Comparison of ENCODE assay signal across 29 cellular contexts in genomic region chr20:17326096-17326495, GRCh38.
"Had no signal": no experiment of that assay in that cellular context is flagged by ENCODE, and none has a peak within 500 bp of the region (broad histone marks: within the 10 kb centered on the region; RNA-seq: fewer than 3 reads in every experiment).

No MANE protein-coding gene starts in this region.

- H3K4me1 ChIP-seq: stomach, suprapubic skin, thyroid gland, tibial artery, tibial nerve, transverse colon, upper lobe of left lung, upper lobe of right lung, uterus, vagina had no signal

- H3K9me3 ChIP-seq: stomach, suprapubic skin, testis, thoracic aorta, thyroid gland, tibial artery, tibial nerve, transverse colon, upper lobe of left lung, upper lobe of right lung, uterus, vagina had no signal

- H3K4me1 Mint-ChIP-seq: stimulated activated effector memory CD8-positive, alpha-beta T cell treated with anti-CD3 and anti-CD28 coated beads, Interleukin-12 subunit alpha, Interleukin-12 subunit beta, amount 100 ng/mL, for 72 hours; stimulated activated memory B cell treated with anti-CD40 and anti-IgM and Interleukin-4, amounts not matched to agents 10 μg/mL and 1 μg/mL and 100 μg/mL, for 72 hours; stimulated activated naive B cell treated with anti-CD40 and anti-IgM and Interleukin-4, amounts not matched to agents 10 μg/mL and 1 μg/mL and 100 μg/mL, for 72 hours; stimulated activated naive CD8-positive, alpha-beta T cell treated with anti-CD3 and anti-CD28 coated beads, Interleukin-15, amount 100 ng/mL, for 72 hours had no signal

- FAIRE-seq: urothelium cell line had no signal

- H3K27ac ChIP-seq: stomach, suprapubic skin, thoracic aorta, thyroid gland, tibial artery, tibial nerve, transverse colon, upper lobe of left lung, upper lobe of right lung, uterus, vagina had no signal

- H3K36me3 Mint-ChIP-seq: stimulated activated effector memory CD8-positive, alpha-beta T cell treated with anti-CD3 and anti-CD28 coated beads, Interleukin-12 subunit alpha, Interleukin-12 subunit beta, amount 100 ng/mL, for 72 hours; stimulated activated memory B cell treated with anti-CD40 and anti-IgM and Interleukin-4, amounts not matched to agents 10 μg/mL and 1 μg/mL and 100 μg/mL, for 72 hours; stimulated activated naive B cell treated with anti-CD40 and anti-IgM and Interleukin-4, amounts not matched to agents 10 μg/mL and 1 μg/mL and 100 μg/mL, for 72 hours; type B pancreatic cell had no signal

- H3K9me3 Mint-ChIP-seq: stimulated activated effector memory CD8-positive, alpha-beta T cell treated with anti-CD3 and anti-CD28 coated beads, Interleukin-12 subunit alpha, Interleukin-12 subunit beta, amount 100 ng/mL, for 72 hours; stimulated activated memory B cell treated with anti-CD40 and anti-IgM and Interleukin-4, amounts not matched to agents 10 μg/mL and 1 μg/mL and 100 μg/mL, for 72 hours; stimulated activated naive CD8-positive, alpha-beta T cell treated with anti-CD3 and anti-CD28 coated beads, Interleukin-15, amount 100 ng/mL, for 72 hours; stimulated activated naive CD8-positive, alpha-beta T cell treated with anti-CD3 and anti-CD28 coated beads, Interleukin-15, Interleukin-2, amounts not matched to agents 100 ng/mL and 50 ng/mL, for 24 hours; type B pancreatic cell had no signal

- H3K36me3 ChIP-seq: stomach, suprapubic skin, thoracic aorta, thyroid gland, tibial artery, tibial nerve, transverse colon, upper lobe of left lung, upper lobe of right lung, uterus, vagina had no signal

- ATAC-seq: stimulated activated effector memory CD8-positive, alpha-beta T cell treated with anti-CD3 and anti-CD28 coated beads, Interleukin-12 subunit alpha, Interleukin-12 subunit beta, amount 100 ng/mL, for 72 hours; stimulated activated memory B cell treated with anti-CD40 and anti-IgM and Interleukin-4, amounts not matched to agents 10 μg/mL and 1 μg/mL and 100 μg/mL, for 72 hours; stimulated activated naive B cell treated with anti-CD40 and anti-IgM and Interleukin-4, amounts not matched to agents 10 μg/mL and 1 μg/mL and 100 μg/mL, for 72 hours; stimulated activated naive CD8-positive, alpha-beta T cell treated with anti-CD3 and anti-CD28 coated beads, Interleukin-15, amount 100 ng/mL, for 72 hours; stimulated activated naive CD8-positive, alpha-beta T cell treated with anti-CD3 and anti-CD28 coated beads, Interleukin-15, Interleukin-2, amounts not matched to agents 100 U/mL and 50 U/mL, for 24 hours; upper lobe of right lung had no signal

- DNase-seq: stimulated activated CD4-positive, alpha-beta T cell treated with anti-CD3 and anti-CD28 coated beads, Interleukin-2, amount 100 ng/mL, for 48 hours; stimulated activated CD4-positive, alpha-beta T cell treated with anti-CD3 and anti-CD28 coated beads, Interleukin-4, amount 100 ng/mL, for 1 hour; stimulated activated CD4-positive, alpha-beta T cell treated with anti-CD3 and anti-CD28 coated beads, Interleukin-4, amount 100 ng/mL, for 24 hours; stimulated activated CD4-positive, alpha-beta T cell treated with anti-CD3 and anti-CD28 coated beads, Interleukin-4, amount 100 ng/mL, for 4 hours; stimulated activated CD8-positive, alpha-beta memory T cell treated with anti-CD3 and anti-CD28 coated beads, Interleukin-4, amount 100 ng/mL, for 48 hours; stimulated activated naive B cell treated with anti-CD40 and anti-IgM and Interleukin-4, amounts not matched to agents 10 μg/mL and 1 μg/mL and 100 μg/mL, for 72 hours; stimulated activated naive CD4-positive, alpha-beta T cell; stimulated activated naive CD4-positive, alpha-beta T cell treated with Interleukin-2 at 50 U/mL for 16 hours; stimulated activated naive CD8-positive, alpha-beta T cell treated with anti-CD3 and anti-CD28 coated beads, Interleukin-15, amount 100 ng/mL, for 72 hours; stimulated activated naive CD8-positive, alpha-beta T cell treated with anti-CD3 and anti-CD28 coated beads, Interleukin-15, Interleukin-2, amounts not matched to agents 100 U/mL and 50 U/mL, for 24 hours; stomach; substantia nigra; thyroid gland; tibial artery; transverse colon; trophoblast cell; upper lobe of left lung; upper lobe of right lung; uterus had no signal

- H3K4me3 Mint-ChIP-seq: stimulated activated effector memory CD8-positive, alpha-beta T cell treated with anti-CD3 and anti-CD28 coated beads, Interleukin-12 subunit alpha, Interleukin-12 subunit beta, amount 100 ng/mL, for 72 hours; stimulated activated memory B cell treated with anti-CD40 and anti-IgM and Interleukin-4, amounts not matched to agents 10 μg/mL and 1 μg/mL and 100 μg/mL, for 72 hours; stimulated activated naive B cell treated with anti-CD40 and anti-IgM and Interleukin-4, amounts not matched to agents 10 μg/mL and 1 μg/mL and 100 μg/mL, for 72 hours; stimulated activated naive CD8-positive, alpha-beta T cell treated with anti-CD3 and anti-CD28 coated beads, Interleukin-15, amount 100 ng/mL, for 72 hours; stimulated activated naive CD8-positive, alpha-beta T cell treated with anti-CD3 and anti-CD28 coated beads, Interleukin-15, Interleukin-2, amounts not matched to agents 100 ng/mL and 50 ng/mL, for 24 hours; type B pancreatic cell had no signal

- H3K4me3 ChIP-seq: stomach, suprapubic skin, testis, thoracic aorta, thyroid gland, tibial artery, tibial nerve, transverse colon, upper lobe of left lung, upper lobe of right lung, uterus, vagina had no signal

- H3K27ac Mint-ChIP-seq: stimulated activated effector memory CD8-positive, alpha-beta T cell treated with anti-CD3 and anti-CD28 coated beads, Interleukin-12 subunit alpha, Interleukin-12 subunit beta, amount 100 ng/mL, for 72 hours; stimulated activated memory B cell treated with anti-CD40 and anti-IgM and Interleukin-4, amounts not matched to agents 10 μg/mL and 1 μg/mL and 100 μg/mL, for 72 hours; stimulated activated naive B cell treated with anti-CD40 and anti-IgM and Interleukin-4, amounts not matched to agents 10 μg/mL and 1 μg/mL and 100 μg/mL, for 72 hours; stimulated activated naive CD8-positive, alpha-beta T cell treated with anti-CD3 and anti-CD28 coated beads, Interleukin-15, amount 100 ng/mL, for 72 hours; stimulated activated naive CD8-positive, alpha-beta T cell treated with anti-CD3 and anti-CD28 coated beads, Interleukin-15, Interleukin-2, amounts not matched to agents 100 ng/mL and 50 ng/mL, for 24 hours; type B pancreatic cell had no signal

- H3K27me3 ChIP-seq: testis, thyroid gland, upper lobe of left lung, uterus, vagina had no signal
